In the genomic region with DNA sequence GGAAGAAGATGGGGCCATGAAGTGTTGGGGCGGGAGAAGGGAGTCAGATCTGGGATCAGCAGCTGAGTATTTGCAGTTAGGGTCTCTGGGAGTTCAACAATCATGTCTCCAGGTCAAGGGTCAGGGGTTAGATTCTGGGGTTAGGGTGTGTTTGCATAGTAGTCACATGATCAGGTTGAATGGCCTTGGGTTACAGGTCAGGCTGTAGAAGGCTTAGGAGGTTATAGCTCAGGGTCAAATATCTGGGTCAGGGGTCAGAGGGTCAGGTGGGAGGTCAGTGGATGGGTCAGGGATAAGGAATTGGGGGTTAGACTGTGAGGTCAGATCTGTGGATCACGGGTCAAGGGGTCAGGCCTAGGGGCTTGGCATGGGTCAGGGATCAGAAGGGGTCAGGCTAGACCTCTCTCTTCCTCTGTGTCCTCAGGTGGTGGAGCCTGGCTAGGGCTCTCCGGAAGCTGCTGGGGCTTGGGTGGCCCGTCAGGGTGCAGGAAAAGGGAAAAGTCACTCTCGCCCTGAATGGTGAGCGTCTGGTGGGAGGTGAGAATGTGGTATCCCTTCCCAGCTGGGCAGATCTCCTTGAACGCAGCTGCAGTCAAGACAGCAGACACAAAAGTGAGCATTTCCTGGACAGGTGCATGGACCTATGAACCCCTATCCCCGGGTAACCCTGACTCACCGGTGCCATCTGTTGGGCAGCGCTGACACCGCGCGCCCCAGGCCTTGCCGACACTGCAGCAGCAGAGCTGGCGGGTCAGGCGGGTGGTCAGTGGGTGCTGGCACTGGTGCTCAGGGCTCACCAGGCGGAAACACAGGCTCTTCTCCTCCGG, we compare ENCODE assay signal across 8 cellular contexts. TPM values are rescaled to one million over a fixed set of nuclear protein-coding genes. Genes with fewer than 3 reads are reported as not detected.
A peak's percentile ranks its signal among the peaks of the same experiment; 100 is the strongest.
DNase-seq lines count a peak whose midpoint lies in the region; ATAC-seq, FAIRE-seq and TF ChIP-seq lines count a peak whose summit lies in the region.

No MANE protein-coding gene starts in this region.

- peak overlapping the region; percentile 72; the same call in 1 of the 2 replicates for H3K4me2 ChIP-seq in GM23338

- H3K27me3 ChIP-seq in GM23338 (ENCODE audit: insufficient read depth) (peaks cover 74% of the 10 kb centered on the region), foreskin keratinocyte (no peaks in the 10 kb centered on the region), small intestine (ENCODE audit: control insufficient read depth in 2 of 2, insufficient read depth in 2 of 2, low read length in 2 of 2) (no peaks in the 10 kb centered on the region)

- peaks cover 51% of the 10 kb centered on the region for H3K4me1 Mint-ChIP-seq in GM23338
- peaks cover 69% of the 10 kb centered on the region for H3K4me1 Mint-ChIP-seq in activated T-cell treated with anti-CD3 and anti-CD28 coated beads, Interleukin-2, amount 50 U/mL, for 4 hours (ENCODE audit: low read depth)

- no peak overlapping the region for H2AFZ ChIP-seq in GM23338

- no peaks in the 10 kb centered on the region for H3K9me3 Mint-ChIP-seq in GM23338
- no peaks in the 10 kb centered on the region for H3K9me3 Mint-ChIP-seq in activated T-cell treated with anti-CD3 and anti-CD28 coated beads, Interleukin-2, amount 50 U/mL, for 4 hours

- H3K4me3 Mint-ChIP-seq in GM23338: peak overlapping the region; percentile 11; the same call in 1 of the 3 replicates
- no peak overlapping the region for H3K4me3 Mint-ChIP-seq in activated T-cell treated with anti-CD3 and anti-CD28 coated beads, Interleukin-2, amount 50 U/mL, for 4 hours

- H3K4me1 ChIP-seq in GM23338 (ENCODE audit: insufficient read depth) (peaks cover 17% of the 10 kb centered on the region; the same call in 1 of the 2 replicates), foreskin keratinocyte (no peaks in the 10 kb centered on the region), small intestine (ENCODE audit: control insufficient read depth in 2 of 2, insufficient read depth in 1 of 2, low read depth in 1 of 2, low read length in 1 of 2) (no peaks in the 10 kb centered on the region)

- peaks cover 2% of the 10 kb centered on the region; the same call in 1 of the 2 replicates for H4K20me1 ChIP-seq in GM23338 (replicated peaks; ENCODE audit: insufficient read depth)

- H3K36me3 ChIP-seq in GM23338 (ENCODE audit: insufficient read depth) (no peaks in the 10 kb centered on the region), small intestine (ENCODE audit: control insufficient read depth in 2 of 2, insufficient read depth in 2 of 2, low read length in 2 of 2) (peaks cover 0 to 2% of the 10 kb centered on the region in 2 donors)

- H3K4me3 ChIP-seq in GM23338 (no peak overlapping the region), small intestine (ENCODE audit: low read depth in 1 of 2, low read length in 2 of 2) (peak overlapping the region in 1 of 2 donors; percentile 6)

- H3K27me3 Mint-ChIP-seq in GM23338 (ENCODE audit: insufficient read depth, low read depth, poor library complexity): peaks cover 50% of the 10 kb centered on the region
- no peaks in the 10 kb centered on the region for H3K27me3 Mint-ChIP-seq in activated T-cell treated with anti-CD3 and anti-CD28 coated beads, Interleukin-2, amount 50 U/mL, for 4 hours (ENCODE audit: low read depth)

- peak; percentile 51 to 84 for TF ChIP-seq CTCF in GM23338 (conservative IDR thresholded peaks at IDR 0.05; ENCODE audit: low read depth in 2 of 2)
- peak; percentile 58 for TF ChIP-seq CTCF in foreskin keratinocyte (conservative IDR thresholded peaks at IDR 0.05)

- H3K27ac Mint-ChIP-seq in GM23338: no peak overlapping the region

- H3K9me3 ChIP-seq in small intestine (ENCODE audit: control insufficient read depth, low read depth): no peaks in the 10 kb centered on the region

- no peaks in the 10 kb centered on the region for H3K79me2 ChIP-seq in GM23338 (replicated peaks; ENCODE audit: insufficient read depth)

- no peak for FAIRE-seq in small intestine (lab: Jason Lieb, UNC)

- 8 to 38% (median 30%) methylated on average over 18 of the region's 18 CpGs for WGBS in small intestine, 3 donors

- H3K27ac ChIP-seq in GM23338 (ENCODE audit: low read depth) (no peak overlapping the region), foreskin keratinocyte (no peak overlapping the region), small intestine (ENCODE audit: low read depth in 1 of 2, low read length in 1 of 2) (peak overlapping the region; percentile 76 to 93)

- no peaks in the 10 kb centered on the region for H3K9me2 ChIP-seq in GM23338 (ENCODE audit: insufficient read depth)

- ATAC-seq in GM23338 (peak; percentile 61), foreskin keratinocyte (no peak), GM18858 (IDR thresholded peaks at IDR 0.05; ENCODE audit: unreplicated experiment) (no peak)
- peak; percentile 40 to 46 for ATAC-seq in activated T-cell treated with anti-CD3 and anti-CD28 coated beads, Interleukin-2, amount 50 U/mL, for 4 hours

- peaks cover 27% of the 10 kb centered on the region; the same call in 1 of the 2 replicates for H3F3A ChIP-seq in GM23338 (replicated peaks; ENCODE audit: low read depth)

- H3K36me3 Mint-ChIP-seq in GM23338 (ENCODE audit: low read depth): no peaks in the 10 kb centered on the region; the same call in 2 of the 3 replicates
- peaks cover 3% of the 10 kb centered on the region for H3K36me3 Mint-ChIP-seq in activated T-cell treated with anti-CD3 and anti-CD28 coated beads, Interleukin-2, amount 50 U/mL, for 4 hours (ENCODE audit: insufficient read depth)

- DNase-seq in DMS153 (lab: John Stamatoyannopoulos, UW) (peak; percentile 92), GM23338 (ENCODE audit: low spot score) (peak; percentile 83), NCI-H510A treated with DMSO at 0.1 percent for 48 hours (lab: John Stamatoyannopoulos, UW) (peak; percentile 86), foreskin keratinocyte (no peak), small intestine (peak; percentile 92), kidney glomerular epithelial cell (lab: John Stamatoyannopoulos, UW) (no peak)
- peak; percentile 62 for DNase-seq in activated T-cell treated with anti-CD3 and anti-CD28 coated beads, Interleukin-2, amount 50 U/mL, for 4 hours

TF ChIP-seq in GM23338, 12 proteins besides CTCF, POLR2A, EP300 and RAD21 (continues in another document):
- no peak for TF ChIP-seq STAT1 (IDR thresholded peaks at IDR 0.05; ENCODE audit: unreplicated experiment)

RNA-seq across cellular contexts. Expression of a gene that starts 6.4 kb away (rescaled TPM):
- 29.2 and 29.8 TPM in 2 replicates for total RNA-seq in GM23338 (2014; rRNA removed; shearing (Covaris generic))
- polyA plus RNA-seq in GM23338 (2016; fragmentation: Nextera tagmentation; extraction: Ambion mirVana) (9.5 and 11.9 TPM in 2 replicates), foreskin keratinocyte (14.8 and 19.3 TPM in 2 replicates), small intestine (10 to 100 TPM in 2 of 3 donors, 1 to 10 TPM in 1; 6.5 to 25.6 (median 17.0) TPM)
- total RNA-seq in activated T-cell treated with anti-CD3 and anti-CD28 coated beads, Interleukin-2, amount 50 U/mL, for 4 hours: 10 to 100 TPM; 33.1 to 40.8 (median 40.1) TPM
- total RNA-seq in foreskin keratinocyte: 11.5 and 15.1 TPM in 2 replicates

RNA-seq across cellular contexts. Expression of a gene that starts 18.5 kb away (rescaled TPM):
- 78.1 and 78.6 TPM in 2 replicates for total RNA-seq in GM23338 (2014; rRNA removed; shearing (Covaris generic))
- polyA plus RNA-seq in GM23338 (2016; fragmentation: Nextera tagmentation; extraction: Ambion mirVana) (140 and 148 TPM in 2 replicates), foreskin keratinocyte (119 and 123 TPM in 2 replicates), small intestine (10 to 100 TPM; 27.7 to 49.2 (median 38.4) TPM)
- 100 to 1,000 TPM; 120 to 148 (median 136) TPM for total RNA-seq in activated T-cell treated with anti-CD3 and anti-CD28 coated beads, Interleukin-2, amount 50 U/mL, for 4 hours
- 77.3 and 78.6 TPM in 2 replicates for total RNA-seq in foreskin keratinocyte

RNA-seq across cellular contexts. Expression of a gene that starts 20.6 kb away (rescaled TPM):
- 16.0 and 18.2 TPM in 2 replicates for total RNA-seq in GM23338 (2014; rRNA removed; shearing (Covaris generic))
- polyA plus RNA-seq in GM23338 (2016; fragmentation: Nextera tagmentation; extraction: Ambion mirVana) (13.0 and 13.9 TPM in 2 replicates), foreskin keratinocyte (31.4 and 45.1 TPM in 2 replicates), small intestine (10 to 100 TPM; 30.0 to 39.2 (median 36.7) TPM)
- total RNA-seq in activated T-cell treated with anti-CD3 and anti-CD28 coated beads, Interleukin-2, amount 50 U/mL, for 4 hours: 10 to 100 TPM; 27.4 to 32.0 (median 28.6) TPM
- total RNA-seq in foreskin keratinocyte: 21.2 and 32.0 TPM in 2 replicates

RNA-seq across cellular contexts. Expression of a gene that starts 24.1 kb away (rescaled TPM):
- 10.9 and 12.6 TPM in 2 replicates for total RNA-seq in GM23338 (2014; rRNA removed; shearing (Covaris generic))
- polyA plus RNA-seq in GM23338 (2016; fragmentation: Nextera tagmentation; extraction: Ambion mirVana) (1.4 and 2.9 TPM in 2 replicates), foreskin keratinocyte (14.7 and 16.8 TPM in 2 replicates), small intestine (100 to 1,000 TPM in 1 of 3 donors, 10 to 100 TPM in 2; 36.1 to 131 (median 68.4) TPM)
- total RNA-seq in activated T-cell treated with anti-CD3 and anti-CD28 coated beads, Interleukin-2, amount 50 U/mL, for 4 hours: 10 to 100 TPM; 59.8 to 84.9 (median 80.1) TPM
- 26.3 and 26.6 TPM in 2 replicates for total RNA-seq in foreskin keratinocyte

RNA-seq across cellular contexts. Expression of a gene that starts 26.9 kb away (rescaled TPM):
- 55.1 and 66.1 TPM in 2 replicates for total RNA-seq in GM23338 (2014; rRNA removed; shearing (Covaris generic))
- 52.7 and 61.7 TPM in 2 replicates for polyA plus RNA-seq in GM23338 (2016; fragmentation: Nextera tagmentation; extraction: Ambion mirVana)
- 10 to 100 TPM; 87.6 to 94.6 (median 94.3) TPM for total RNA-seq in activated T-cell treated with anti-CD3 and anti-CD28 coated beads, Interleukin-2, amount 50 U/mL, for 4 hours
- 62.2 and 66.1 TPM in 2 replicates for total RNA-seq in foreskin keratinocyte
- 62.0 and 62.8 TPM in 2 replicates for polyA plus RNA-seq in foreskin keratinocyte
- polyA plus RNA-seq in small intestine: 10 to 100 TPM; 46.7 to 76.9 (median 74.3) TPM

Comparison
In these comparisons a context has a peak if more than half of its experiments do, and no peak if none do; other contexts are left out.
1. DNase-seq: peak in DMS153 (single experiment), GM23338 (single experiment), NCI-H510A treated with DMSO at 0.1 percent for 48 hours (single experiment), activated T-cell treated with anti-CD3 and anti-CD28 coated beads, Interleukin-2, amount 50 U/mL, for 4 hours (single experiment) and small intestine (single experiment); none in foreskin keratinocyte (0 of 2) and kidney glomerular epithelial cell (single experiment).
2. ATAC-seq: peak in GM23338 (single experiment) and activated T-cell treated with anti-CD3 and anti-CD28 coated beads, Interleukin-2, amount 50 U/mL, for 4 hours (2 of 2); none in foreskin keratinocyte (single experiment) and GM18858 (single experiment).
3. H3K27ac ChIP-seq: peak in small intestine (2 of 2); none in GM23338 (single experiment) and foreskin keratinocyte (single experiment).